Comparison of ENCODE assay signal across 13 cellular contexts in genomic region chr9:4923141-4923540, GRCh38.
"Had no signal": no experiment of that assay in that cellular context is flagged by ENCODE, and none has a peak within 500 bp of the region (broad histone marks: within the 10 kb centered on the region; RNA-seq: fewer than 3 reads in every experiment).

No MANE protein-coding gene starts in this region.

- H3K27ac ChIP-seq: left ventricle myocardium inferior, transverse colon had no signal

- H3K27me3 ChIP-seq: heart right ventricle, transverse colon had no signal

- H3K4me1 ChIP-seq: transverse colon had no signal

- DNase-seq: central memory CD4-positive, alpha-beta T cell; effector memory CD4-positive, alpha-beta T cell; heart right ventricle; islet precursor cell; left ventricle myocardium inferior; mesendoderm; naive B cell; stimulated activated CD4-positive, alpha-beta T cell treated with anti-CD3 and anti-CD28 coated beads, Interleukin-4, amount 100 ng/mL, for 1 hour; stimulated activated CD8-positive, alpha-beta memory T cell treated with anti-CD3 and anti-CD28 coated beads, Interleukin-4, amount 100 ng/mL, for 48 hours; transverse colon had no signal

- ATAC-seq: esophagus mucosa; stimulated activated memory B cell treated with anti-CD40 and anti-IgM and Interleukin-4, amounts not matched to agents 10 μg/mL and 1 μg/mL and 100 μg/mL, for 72 hours had no signal

- H3K36me3 ChIP-seq: heart right ventricle, left ventricle myocardium inferior, transverse colon had no signal

- H3K4me3 ChIP-seq: heart right ventricle, left ventricle myocardium inferior, smooth muscle cell, transverse colon had no signal

- H3K9me3 ChIP-seq: transverse colon had no signal
